Comparison of ENCODE assay signal across 16 cellular contexts in genomic region chr12:49092816-49093406, GRCh38. TPM values are rescaled to one million over a fixed set of nuclear protein-coding genes. Genes with fewer than 3 reads are reported as not detected.
DNase-seq lines count a peak whose midpoint lies in the region; ATAC-seq and TF ChIP-seq lines count a peak whose summit lies in the region.
"Had no signal": no experiment of that assay in that cellular context is flagged by ENCODE, and none has a peak within 500 bp of the region (broad histone marks: within the 10 kb centered on the region; RNA-seq: fewer than 3 reads in every experiment).

No MANE protein-coding gene starts in this region.

- TF ChIP-seq POLR2A in NB4 (IDR thresholded peaks at IDR 0.05; ENCODE audit: extremely low read depth, insufficient read length): no peak

- peak overlapping the region; percentile 72 for H3K4me2 ChIP-seq in osteoblast (ENCODE audit: insufficient read depth, low read length)

- peaks cover 21% of the 10 kb centered on the region for H3K27me3 Mint-ChIP-seq in endothelial cell (ENCODE audit: unreplicated experiment)

- TF ChIP-seq CTCF in GM13976 (IDR thresholded peaks at IDR 0.05; ENCODE audit: borderline replicate concordance, control extremely low read depth, extremely low read depth, insufficient read depth, missing control alignments) (no peak), NB4 (IDR thresholded peaks at IDR 0.05; ENCODE audit: low read depth, low read length) (no peak), endothelial cell (IDR thresholded peaks at IDR 0.05; ENCODE audit: unreplicated experiment) (no peak), osteoblast (IDR thresholded peaks at IDR 0.05; ENCODE audit: extremely low read depth, low read depth, low read length) (no peak)

- H3K27me3 ChIP-seq in osteoblast (ENCODE audit: insufficient read depth, low read length): peaks cover 53% of the 10 kb centered on the region

- H3K4me1 ChIP-seq in osteoblast (ENCODE audit: insufficient read depth, low read length): peaks cover 11% of the 10 kb centered on the region

- DNase-seq in GM13976 (ENCODE audit: low spot score) (peak; percentile 26), NB4 (ENCODE audit: low read depth) (no peak), endothelial cell (ENCODE audit: low spot score) (no peak), osteoblast (ENCODE audit: insufficient read length, low spot score, missing footprints) (peak; percentile 55), NCI-H1092 treated with DMSO at 0.1 percent for 48 hours (lab: John Stamatoyannopoulos, UW) (no peak), SKM-1 (lab: John Stamatoyannopoulos, UW; ENCODE audit: unreplicated experiment) (no peak)
- DNase-seq: brain microvascular endothelial cell, NCI-H1048, NCI-H2081, NCI-H446 had no signal

- peak overlapping the region; percentile 65 for H3K4me3 Mint-ChIP-seq in endothelial cell (ENCODE audit: unreplicated experiment)

- no peak for ATAC-seq in HG02571 (IDR thresholded peaks at IDR 0.05; ENCODE audit: unreplicated experiment)
- ATAC-seq: natural killer cell treated with Interleukin-12 subunit alpha and Interleukin-12 subunit beta and Interleukin-15 and Interleukin-18, amount 100 ng/mL, for 72 hours had no signal

- in situ Hi-C loops in GM13976 (cut with MboI; ENCODE audit: low sequenced_read_pairs, unreplicated experiment): no loop called here

- H4K20me1 ChIP-seq in osteoblast (ENCODE audit: insufficient read depth, low read length): peaks cover 2% of the 10 kb centered on the region

- H3K4me3 ChIP-seq in NB4 (ENCODE audit: low read depth, low read length) (peak overlapping the region; percentile 36), osteoblast (ENCODE audit: insufficient read depth, low read length) (no peak overlapping the region)

- H2AFZ ChIP-seq in osteoblast (ENCODE audit: low read length): no peak overlapping the region

- no peaks in the 10 kb centered on the region for H3K9me3 ChIP-seq in osteoblast (ENCODE audit: low read depth, low read length)
- H3K9me3 ChIP-seq: spleen had no signal

- no peak overlapping the region for H3K27ac ChIP-seq in osteoblast (ENCODE audit: low read depth, low read length)
- H3K27ac ChIP-seq: brain microvascular endothelial cell, WERI-Rb-1 had no signal

- no peak overlapping the region for H3K27ac Mint-ChIP-seq in endothelial cell (ENCODE audit: unreplicated experiment)
- H3K27ac Mint-ChIP-seq: activated T-helper 2 cell treated with anti-CD3 and anti-CD28 coated beads, Interferon-gamma antibody, Interleukin-2, Interleukin-4, amounts not matched to agents 10 μg/mL and 5 μg/mL and 100 μg/mL, durations not matched to agents 14 hours and 24 hours and 36 hours; endodermal cell; natural killer cell treated with Interleukin-12 subunit alpha and Interleukin-12 subunit beta and Interleukin-15 and Interleukin-18, amount 100 ng/mL, for 72 hours had no signal

- peaks cover 15% of the 10 kb centered on the region for H3K36me3 ChIP-seq in osteoblast (ENCODE audit: insufficient read depth, low read length)

- H3K9me3 Mint-ChIP-seq in endothelial cell (ENCODE audit: unreplicated experiment): no peaks in the 10 kb centered on the region
- H3K9me3 Mint-ChIP-seq: activated T-helper 2 cell treated with anti-CD3 and anti-CD28 coated beads, Interferon-gamma antibody, Interleukin-2, Interleukin-4, amounts not matched to agents 10 μg/mL and 5 μg/mL and 100 μg/mL, durations not matched to agents 14 hours and 24 hours and 36 hours; endodermal cell; natural killer cell treated with Interleukin-12 subunit alpha and Interleukin-12 subunit beta and Interleukin-15 and Interleukin-18, amount 100 ng/mL, for 72 hours had no signal

- H3K4me1 Mint-ChIP-seq in endothelial cell (ENCODE audit: unreplicated experiment): peaks cover 43% of the 10 kb centered on the region

- H3K36me3 Mint-ChIP-seq in endothelial cell (ENCODE audit: low read depth, unreplicated experiment): peaks cover 14% of the 10 kb centered on the region

- H3K79me2 ChIP-seq in osteoblast (ENCODE audit: insufficient read depth, low read length): no peaks in the 10 kb centered on the region

RNA-seq across cellular contexts. Expression of gene DHH, which starts 1.7 kb away (rescaled TPM):
- 0.46 TPM for total RNA-seq in endothelial cell (ENCODE audit: unreplicated experiment)
- total RNA-seq in osteoblast: under 0.01 TPM in 1 of 2 replicates, not detected in the other
- total RNA-seq: activated T-helper 2 cell treated with anti-CD3 and anti-CD28 coated beads, Interferon-gamma antibody, Interleukin-2, Interleukin-4, amounts not matched to agents 10 μg/mL and 5 μg/mL and 100 μg/mL, durations not matched to agents 14 hours and 24 hours and 36 hours had no signal

RNA-seq across cellular contexts. Expression of gene LMBR1L, which starts 17.7 kb away (rescaled TPM):
- 175 TPM for total RNA-seq in endothelial cell (ENCODE audit: unreplicated experiment)
- total RNA-seq in osteoblast: 57.2 and 60.4 TPM in 2 replicates

RNA-seq across cellular contexts. Expression of gene RHEBL1, which starts 23.1 kb away (rescaled TPM):
- total RNA-seq in endothelial cell (ENCODE audit: unreplicated experiment) (3.2 TPM), osteoblast (0.72 and 0.88 TPM in 2 replicates)

RNA-seq across cellular contexts. Expression of gene KMT2D, which starts 32.3 kb away (rescaled TPM):
- total RNA-seq in endothelial cell (ENCODE audit: unreplicated experiment) (135 TPM), osteoblast (24.6 and 28.6 TPM in 2 replicates)

RNA-seq across cellular contexts. Expression of gene TUBA1B, which starts 38.3 kb away (rescaled TPM):
- total RNA-seq in endothelial cell (ENCODE audit: unreplicated experiment): 915 TPM
- 578 and 616 TPM in 2 replicates for total RNA-seq in osteoblast

Comparison
In these comparisons a context has a peak if more than half of its experiments do, and no peak if none do; other contexts are left out.
1. DNase-seq: peak in GM13976 (single experiment) and osteoblast (single experiment); none in NB4 (single experiment), endothelial cell (single experiment), NCI-H1092 treated with DMSO at 0.1 percent for 48 hours (single experiment) and SKM-1 (single experiment).